ENCODE assay signal across 30 cellular contexts in the genomic region with DNA sequence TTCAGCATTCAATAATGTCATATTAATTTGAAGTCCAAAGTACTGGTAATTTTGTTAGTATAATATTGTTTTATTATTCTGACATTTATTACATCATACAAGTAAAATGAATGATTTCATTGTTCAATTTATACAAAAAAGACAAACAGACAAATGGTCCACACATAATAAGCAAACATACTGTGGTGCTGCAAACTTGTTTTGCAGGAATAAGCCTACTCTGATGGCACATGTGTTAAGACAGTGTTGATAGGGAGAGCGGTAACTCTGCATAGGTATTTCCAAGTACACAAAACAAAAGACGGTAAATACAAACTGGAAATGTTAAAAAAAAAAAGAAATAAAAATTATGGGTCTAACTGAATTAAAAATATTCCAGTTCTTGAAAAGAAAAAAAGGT.
"Had no signal": no experiment of that assay in that cellular context is flagged by ENCODE, and none has a peak within 500 bp of the region (broad histone marks: within the 10 kb centered on the region; RNA-seq: fewer than 3 reads in every experiment).

No MANE protein-coding gene starts in this region.

- H3K4me1 ChIP-seq: ascending aorta, Peyer's patch, SJSA1 had no signal

- H3K36me3 ChIP-seq: ascending aorta, MG63, Peyer's patch, SJSA1 had no signal

- H3K4me2 ChIP-seq: SK-N-SH had no signal

- ATAC-seq: activated CD4-positive, alpha-beta T cell treated with anti-CD3 and anti-CD28 coated beads for 36 hours; activated CD4-positive, CD25-positive, alpha-beta regulatory T cell treated with anti-CD3 and anti-CD28 coated beads, Interleukin-2, amount 50 U/mL, for 24 hours; activated CD8-positive, alpha-beta T cell treated with anti-CD3 and anti-CD28 coated beads, Interleukin-2, amount 10 ng/mL, durations not matched to agents 7 days and 5 days; WTC11 had no signal

- H3K27ac Mint-ChIP-seq: activated CD4-positive, alpha-beta T cell treated with anti-CD3 and anti-CD28 coated beads for 36 hours; activated CD4-positive, alpha-beta T cell treated with anti-CD3 and anti-CD28 coated beads, Interleukin-2, amount 10 ng/mL, durations not matched to agents 7 days and 5 days; activated CD8-positive, alpha-beta T cell treated with anti-CD3 and anti-CD28 coated beads, Interleukin-2, amount 10 ng/mL, durations not matched to agents 7 days and 5 days; activated naive CD4-positive, alpha-beta T cell treated with anti-CD3 and anti-CD28 coated beads, Interleukin-2, amount 50 U/mL, for 24 hours; activated naive CD8-positive, alpha-beta T cell treated with anti-CD3 and anti-CD28 coated beads, Interleukin-2, amount 10 ng/mL, durations not matched to agents 7 days and 5 days; activated T-cell treated with anti-CD3 and anti-CD28 coated beads, Interleukin-2, amount 50 U/mL, for 24 hours; activated T-helper 2 cell treated with anti-CD3 and anti-CD28 coated beads, Interferon-gamma antibody, Interleukin-2, Interleukin-4, amounts not matched to agents 10 μg/mL and 5 μg/mL and 100 μg/mL, durations not matched to agents 14 hours and 24 hours and 36 hours; T-helper 1 cell treated with Interleukin-12 subunit alpha and Interleukin-12 subunit beta and Interleukin-4 antibody, amounts not matched to agents 30 μg/mL and 1 μg/mL, for 36 hours; T-helper 2 cell treated with Interferon-gamma antibody and Interleukin-4, amounts not matched to agents 5 μg/mL and 100 μg/mL, for 36 hours; WTC11 had no signal

- H3K9me2 ChIP-seq: SK-N-SH had no signal

- DNase-seq: activated CD4-positive, alpha-beta T cell treated with anti-CD3 and anti-CD28 coated beads for 36 hours; activated CD4-positive, alpha-beta T cell treated with anti-CD3 and anti-CD28 coated beads, Interleukin-2, amount 10 ng/mL, durations not matched to agents 7 days and 5 days; activated CD4-positive, alpha-beta T cell treated with anti-CD3 and anti-CD28 coated beads, Interleukin-2, amount 50 U/mL, for 48 hours; activated CD8-positive, alpha-beta T cell treated with anti-CD3 and anti-CD28 coated beads, Interleukin-2, amount 10 ng/mL, durations not matched to agents 7 days and 5 days; activated gamma-delta T cell; activated naive CD4-positive, alpha-beta T cell treated with Interleukin-2 at 50 U/mL for 16 hours; activated naive CD8-positive, alpha-beta T cell treated with anti-CD3 and anti-CD28 coated beads, Interleukin-2, amount 10 ng/mL, durations not matched to agents 7 days and 5 days; activated T-cell treated with anti-CD3 and anti-CD28 coated beads, Interleukin-2, amount 50 U/mL, for 24 hours; amygdala; Karpas-422; KBM-7; MG63; NCI-H1048; NCI-H1105 treated with DMSO at 0.1 percent for 48 hours; NCI-H1436; NCI-H1694; NCI-H1930; NCI-H510A; Peyer's patch; RPMI8226; SHP77 treated with DMSO at 0.1 percent for 48 hours; SK-N-SH had no signal

- H3K27ac ChIP-seq: ascending aorta, Peyer's patch, SJSA1 had no signal

- H3K27me3 ChIP-seq: ascending aorta, MG63, Peyer's patch, SJSA1 had no signal

- H3K9me3 ChIP-seq: ascending aorta, MG63, Peyer's patch, SJSA1, SK-N-SH had no signal

- H3K36me3 Mint-ChIP-seq: activated naive CD4-positive, alpha-beta T cell treated with anti-CD3 and anti-CD28 coated beads, Interleukin-2, amount 50 U/mL, for 24 hours; activated naive CD8-positive, alpha-beta T cell treated with anti-CD3 and anti-CD28 coated beads, Interleukin-2, amount 10 ng/mL, durations not matched to agents 7 days and 5 days; WTC11 had no signal

- H3K4me3 ChIP-seq: ascending aorta, MG63, Peyer's patch, SJSA1 had no signal

- H3K9ac ChIP-seq: SK-N-SH had no signal

- H3K4me1 Mint-ChIP-seq: activated CD4-positive, alpha-beta T cell treated with anti-CD3 and anti-CD28 coated beads for 36 hours; activated naive CD4-positive, alpha-beta T cell treated with anti-CD3 and anti-CD28 coated beads, Interleukin-2, amount 50 U/mL, for 24 hours; WTC11 had no signal

- H3K9me3 Mint-ChIP-seq: activated CD4-positive, alpha-beta T cell treated with anti-CD3 and anti-CD28 coated beads, Interleukin-2, amount 10 ng/mL, durations not matched to agents 7 days and 5 days; activated naive CD4-positive, alpha-beta T cell treated with anti-CD3 and anti-CD28 coated beads, Interleukin-2, amount 50 U/mL, for 24 hours; activated naive CD8-positive, alpha-beta T cell treated with anti-CD3 and anti-CD28 coated beads, Interleukin-2, amount 10 ng/mL, durations not matched to agents 7 days and 5 days; activated T-cell treated with anti-CD3 and anti-CD28 coated beads, Interleukin-2, amount 50 U/mL, for 24 hours; activated T-helper 2 cell treated with anti-CD3 and anti-CD28 coated beads, Interferon-gamma antibody, Interleukin-2, Interleukin-4, amounts not matched to agents 10 μg/mL and 5 μg/mL and 100 μg/mL, durations not matched to agents 14 hours and 24 hours and 36 hours; T-helper 1 cell treated with Interleukin-12 subunit alpha and Interleukin-12 subunit beta and Interleukin-4 antibody, amounts not matched to agents 30 μg/mL and 1 μg/mL, for 36 hours; T-helper 2 cell treated with Interferon-gamma antibody and Interleukin-4, amounts not matched to agents 5 μg/mL and 100 μg/mL, for 36 hours; WTC11 had no signal

- H3K27me3 Mint-ChIP-seq: activated CD4-positive, alpha-beta T cell treated with anti-CD3 and anti-CD28 coated beads for 36 hours; activated T-cell treated with anti-CD3 and anti-CD28 coated beads, Interleukin-2, amount 50 U/mL, for 24 hours had no signal

- H3K4me3 Mint-ChIP-seq: activated CD4-positive, alpha-beta T cell treated with anti-CD3 and anti-CD28 coated beads for 36 hours; activated CD4-positive, alpha-beta T cell treated with anti-CD3 and anti-CD28 coated beads, Interleukin-2, amount 10 ng/mL, durations not matched to agents 7 days and 5 days; activated CD8-positive, alpha-beta T cell treated with anti-CD3 and anti-CD28 coated beads, Interleukin-2, amount 10 ng/mL, durations not matched to agents 7 days and 5 days; activated naive CD4-positive, alpha-beta T cell treated with anti-CD3 and anti-CD28 coated beads, Interleukin-2, amount 50 U/mL, for 24 hours; activated naive CD8-positive, alpha-beta T cell treated with anti-CD3 and anti-CD28 coated beads, Interleukin-2, amount 10 ng/mL, durations not matched to agents 7 days and 5 days; activated T-cell treated with anti-CD3 and anti-CD28 coated beads, Interleukin-2, amount 50 U/mL, for 24 hours; T-helper 1 cell treated with Interleukin-12 subunit alpha and Interleukin-12 subunit beta and Interleukin-4 antibody, amounts not matched to agents 30 μg/mL and 1 μg/mL, for 36 hours; T-helper 2 cell treated with Interferon-gamma antibody and Interleukin-4, amounts not matched to agents 5 μg/mL and 100 μg/mL, for 36 hours; WTC11 had no signal
